14 cellular contexts compared by ENCODE assay signal in genomic region chr9:110133608-110134214, GRCh38.
DNase-seq lines count a peak whose midpoint lies in the region; ATAC-seq and TF ChIP-seq lines count a peak whose summit lies in the region.
"Had no signal": no experiment of that assay in that cellular context is flagged by ENCODE, and none has a peak within 500 bp of the region (broad histone marks: within the 10 kb centered on the region; RNA-seq: fewer than 3 reads in every experiment).

No MANE protein-coding gene starts in this region.

- BruUV-seq in HCT116 (replicated peaks; lab: Mats Ljungman, UMichigan) = no TSS peak

- POLR2A ChIA-PET in HCT116 (lab: Charles Lee) = no interaction called here

- TF ChIP-seq POLR2A in HCT116 (IDR thresholded peaks at IDR 0.05; ENCODE audit: borderline replicate concordance, extremely low read depth, insufficient read depth, insufficient read length) (no peak), sigmoid colon (IDR thresholded peaks at IDR 0.05) (no peak)

- intact Hi-C loops in HCT116 (cut with micrococcal nuclease) (no loop called here), sigmoid colon (cut with DNase I) (no loop called here), ascending aorta (cut with DNase I) (no loop called here), colonic mucosa (cut with DNase I) (no loop called here)

- H3K4me2 ChIP-seq in HCT116 (ENCODE audit: low read length) = peak overlapping the region; percentile 61
- H3K4me2 ChIP-seq in fibroblast of lung (ENCODE audit: extremely low read depth, insufficient read depth, low read length) = no peak overlapping the region

- H3K4me3 ChIP-seq in HCT116 (replicated peaks in 1 of 2; ENCODE audit: low read depth in 1 of 2, low read length in 2 of 2) (peak overlapping the region in 1 of 2 experiments; percentile 16; a peak in 2 of 4 replicates), fibroblast of lung (replicated peaks in 1 of 4; ENCODE audit: control extremely low read depth in 1 of 4, insufficient read depth in 1 of 4, low read depth in 3 of 4, low read length in 4 of 4) (no peak overlapping the region), sigmoid colon (no peak overlapping the region), ascending aorta (no peak overlapping the region), colonic mucosa (no peak overlapping the region)
- H3K4me3 ChIP-seq: K562, mucosa of descending colon, right atrium auricular region had no signal

- peaks cover 13 to 41% of the 10 kb centered on the region in 2 experiments for H3K4me1 ChIP-seq in HCT116 (ENCODE audit: control insufficient read depth in 1 of 2, insufficient read depth in 2 of 2, low read length in 2 of 2)
- peaks cover 35% of the 10 kb centered on the region for H3K4me1 ChIP-seq in fibroblast of lung (ENCODE audit: control insufficient read depth, extremely low read depth, insufficient read depth, low read length)
- H3K4me1 ChIP-seq in sigmoid colon = peaks cover 0 to 74% (median 51%) of the 10 kb centered on the region in 4 donors
- peaks cover 16 to 34% of the 10 kb centered on the region in 2 donors for H3K4me1 ChIP-seq in ascending aorta
- no peaks in the 10 kb centered on the region for H3K4me1 ChIP-seq in colonic mucosa

- H3K27me3 ChIP-seq in HCT116 (ENCODE audit: insufficient read depth, low read length) = no peaks in the 10 kb centered on the region
- no peaks in the 10 kb centered on the region for H3K27me3 ChIP-seq in fibroblast of lung (ENCODE audit: control insufficient read depth, insufficient read depth, low read length)
- no peaks in the 10 kb centered on the region for H3K27me3 ChIP-seq in sigmoid colon
- no peaks in the 10 kb centered on the region for H3K27me3 ChIP-seq in ascending aorta
- H3K27me3 ChIP-seq in colonic mucosa = no peaks in the 10 kb centered on the region
- H3K27me3 ChIP-seq: right atrium auricular region had no signal

- CTCF ChIA-PET in HCT116 (lab: Charles Lee) = interaction anchor here (1.6 kb wide), 1 partner anchor 9 kb away, joined by 4 read pairs; no protein-coding TSS in a partner anchor

- RAD21 ChIA-PET in HCT116 (lab: Charles Lee; ENCODE audit: low non-redundant PET in 1 of 2, low total read pairs in 2 of 2, uncharacterized antibody in 2 of 2, unreplicated experiment in 2 of 2) = no interaction called here

- H3K27ac ChIP-seq in HCT116 (ENCODE audit: low read depth, low read length) (peak overlapping the region; percentile 48), fibroblast of lung (ENCODE audit: insufficient read depth, low read length) (peak overlapping the region; percentile 34), sigmoid colon (peak overlapping the region in 3 of 4 donors; percentile 50 to 91 (median 91)), ascending aorta (peak overlapping the region in 1 of 2 donors; percentile 39), colonic mucosa (no peak overlapping the region)

- TF ChIP-seq CTCF in HCT116 (IDR thresholded peaks at IDR 0.05 in 2 of 3, conservative IDR thresholded peaks at IDR 0.05 in 1 of 3; ENCODE audit: borderline replicate concordance in 1 of 3, insufficient read depth in 1 of 3, low read depth in 2 of 3, low read length in 2 of 3) = no peak
- no peak for TF ChIP-seq CTCF in fibroblast of lung (conservative IDR thresholded peaks at IDR 0.05 in 1 of 2, IDR thresholded peaks at IDR 0.05 in 1 of 2; ENCODE audit: low read depth in 1 of 2, low read length in 2 of 2)
- TF ChIP-seq CTCF in sigmoid colon (IDR thresholded peaks at IDR 0.05) = no peak
- TF ChIP-seq CTCF in ascending aorta (IDR thresholded peaks at IDR 0.05) = no peak
- TF ChIP-seq CTCF in colonic mucosa (IDR thresholded peaks at IDR 0.05) = no peak

- H4K20me1 ChIP-seq in HCT116 (ENCODE audit: insufficient read depth) = no peaks in the 10 kb centered on the region
- peaks cover 3% of the 10 kb centered on the region for H4K20me1 ChIP-seq in fibroblast of lung (ENCODE audit: control insufficient read depth, extremely low read depth, insufficient read depth, low read length)

- H3K9me3 ChIP-seq in HCT116 (ENCODE audit: control insufficient read depth in 1 of 2, insufficient read depth in 1 of 2, low read depth in 1 of 2, low read length in 2 of 2) (no peaks in the 10 kb centered on the region), fibroblast of lung (ENCODE audit: control insufficient read depth, insufficient read depth, low read depth, low read length) (no peaks in the 10 kb centered on the region), sigmoid colon (no peaks in the 10 kb centered on the region), ascending aorta (no peaks in the 10 kb centered on the region), colonic mucosa (no peaks in the 10 kb centered on the region)
- H3K9me3 ChIP-seq: mucosa of descending colon, right atrium auricular region had no signal

- TF ChIP-seq RAD21 in HCT116 (IDR thresholded peaks at IDR 0.05; ENCODE audit: low read depth) = 0 out of 2 replicates have a peak, but pooled peaks have one; percentile 8

- DNase-seq in HCT116 (ENCODE audit: low read depth, low spot score) (peak; percentile 47), SK-MEL-5 (ENCODE audit: low read depth, low spot score) (peak; percentile 24), fibroblast of lung (ENCODE audit: low read depth in 2 of 2) (peak; percentile 63 to 85), sigmoid colon (no peak), ascending aorta (ENCODE audit: low spot score in 2 of 2) (no peak), NCI-H526 (lab: John Stamatoyannopoulos, UW) (no peak), NCI-H1105 treated with DMSO at 0.1 percent for 48 hours (lab: John Stamatoyannopoulos, UW) (no peak), colonic mucosa (no peak)
- DNase-seq: activated CD8-positive, alpha-beta memory T cell treated with anti-CD3 and anti-CD28 coated beads for 24 hours; mucosa of descending colon; NCI-H2029; T-helper 9 cell had no signal

- H3K36me3 ChIP-seq in HCT116 (ENCODE audit: control insufficient read depth in 1 of 2, insufficient read depth in 2 of 2, low read length in 2 of 2) (peaks cover 0 to 12% of the 10 kb centered on the region in 2 experiments; a peak in 1 of 4 replicates), fibroblast of lung (ENCODE audit: control insufficient read depth, insufficient read depth, low read length) (peaks cover 16% of the 10 kb centered on the region), sigmoid colon (peaks cover 0 to 26% (median 21%) of the 10 kb centered on the region in 4 donors), ascending aorta (peaks cover 23 to 26% of the 10 kb centered on the region in 2 donors), colonic mucosa (no peaks in the 10 kb centered on the region)

- no peaks in the 10 kb centered on the region for H3K9me2 ChIP-seq in HCT116 (ENCODE audit: insufficient read depth)

- peak; percentile 92 for ATAC-seq in HCT116
- ATAC-seq: K562, mucosa of descending colon had no signal

- in situ Hi-C loops in SK-MEL-5 (cut with HindIII; ENCODE audit: low pct_unique_long_range_greater_than_20kb, low sequenced_read_pairs) = no loop called here

- H2AFZ ChIP-seq in HCT116 (ENCODE audit: low read depth, low read length, poor library complexity, severe bottlenecking) (no peak overlapping the region), fibroblast of lung (ENCODE audit: low read length) (no peak overlapping the region)

- whole genome bisulfite sequencing in sigmoid colon, 2 donors = 87 to 89% methylated on average over 4 of the region's 4 CpGs

- H3K79me2 ChIP-seq in HCT116 (ENCODE audit: insufficient read depth, low read length) (peaks cover 42% of the 10 kb centered on the region), fibroblast of lung (ENCODE audit: control insufficient read depth, insufficient read depth, low read length) (peaks cover 97% of the 10 kb centered on the region)

- no peak for TF ChIP-seq EP300 in sigmoid colon (IDR thresholded peaks at IDR 0.05)

- H3K9ac ChIP-seq in HCT116 (ENCODE audit: low read length) (no peak overlapping the region), fibroblast of lung (ENCODE audit: insufficient read depth, low read length) (no peak overlapping the region), colonic mucosa (ENCODE audit: low read depth in 2 of 2, low read length in 2 of 2) (no peak overlapping the region)

TF ChIP-seq in HCT116, 20 proteins besides CTCF, POLR2A, EP300 and RAD21 (continues in another document):
- TF ChIP-seq ELF1 (IDR thresholded peaks at IDR 0.05; ENCODE audit: borderline replicate concordance, low read depth) = no peak
- TF ChIP-seq FOSL1 (IDR thresholded peaks at IDR 0.05; ENCODE audit: low read depth) = peak; percentile 81
- TF ChIP-seq ATF3 (IDR thresholded peaks at IDR 0.05) = no peak
- no peak for TF ChIP-seq ZFX (IDR thresholded peaks at IDR 0.05)
- 0 out of 2 replicates have a peak, but pooled peaks have one; percentile 49 for TF ChIP-seq SRF (IDR thresholded peaks at IDR 0.05; ENCODE audit: low read depth)
- peak; percentile 66 for TF ChIP-seq SP1 (IDR thresholded peaks at IDR 0.05; ENCODE audit: low read depth)
- TF ChIP-seq MAX (IDR thresholded peaks at IDR 0.05) = no peak
- TF ChIP-seq POLR2AphosphoS5 (IDR thresholded peaks at IDR 0.05; ENCODE audit: low read depth, low read length) = no peak
- TF ChIP-seq EZH2phosphoT487 (IDR thresholded peaks at IDR 0.05; ENCODE audit: borderline replicate concordance) = no peak
- peak; percentile 75 for TF ChIP-seq JUND (IDR thresholded peaks at IDR 0.05)

Comparison
In these comparisons a context has a peak if more than half of its experiments do, and no peak if none do; other contexts are left out.
1. DNase-seq: peak in HCT116 (single experiment), SK-MEL-5 (single experiment) and fibroblast of lung (2 of 2); none in sigmoid colon (single experiment), ascending aorta (0 of 2), NCI-H526 (0 of 2), NCI-H1105 treated with DMSO at 0.1 percent for 48 hours (single experiment) and colonic mucosa (single experiment).